ENCODE assay signal across 13 cellular contexts in the genomic region with DNA sequence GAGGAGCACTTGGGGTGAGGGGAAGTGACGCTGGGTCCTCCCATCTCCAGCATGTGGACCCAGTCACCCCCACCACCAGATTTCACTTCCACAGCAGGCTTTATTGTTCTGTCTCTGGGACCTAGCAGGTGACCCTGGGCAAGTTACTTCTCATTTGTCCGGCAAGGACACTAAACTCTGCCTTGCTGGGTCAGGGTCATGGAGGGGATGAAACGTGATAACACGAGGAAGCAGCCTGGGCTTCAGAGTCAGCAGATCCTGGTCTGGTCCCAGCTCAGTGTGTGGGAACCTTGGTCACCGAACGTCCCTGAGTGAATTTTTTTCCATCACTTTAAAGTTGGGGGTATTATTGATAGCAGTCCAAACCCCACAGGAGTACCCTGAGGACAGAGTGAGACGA. TPM values are rescaled to one million over a fixed set of nuclear protein-coding genes. Genes with fewer than 3 reads are reported as not detected.
DNase-seq lines count a peak whose midpoint lies in the region; TF ChIP-seq lines count a peak whose summit lies in the region.
"Had no signal": no experiment of that assay in that cellular context is flagged by ENCODE, and none has a peak within 500 bp of the region (broad histone marks: within the 10 kb centered on the region; RNA-seq: fewer than 3 reads in every experiment).

No MANE protein-coding gene starts in this region.

- H3K4me1 ChIP-seq in BLaER1 treated with 17β-estradiol and CSF1 and Interleukin-3, amounts not matched to agents 10 nM and 100 nM: peaks cover 37 to 45% (median 41%) of the 10 kb centered on the region in 10 experiments
- peaks cover 48% of the 10 kb centered on the region for H3K4me1 ChIP-seq in HUES6 (ENCODE audit: control insufficient read depth, insufficient read depth, low read length)

- DNase-seq in coronary artery (ENCODE audit: low spot score) (no peak), DMS79 treated with DMSO at 0.1 percent for 48 hours (lab: John Stamatoyannopoulos, UW) (no peak), GM13977 (ENCODE audit: low spot score) (no peak), HK-2 (ENCODE audit: unreplicated experiment) (no peak)
- DNase-seq in activated T-helper 2 cell treated with anti-CD3 and anti-CD28 coated beads, Interferon-gamma antibody, Interleukin-2, Interleukin-4, amounts not matched to agents 10 μg/mL and 5 μg/mL and 100 μg/mL, durations not matched to agents 14 hours and 24 hours and 36 hours (ENCODE audit: low spot score): no peak
- DNase-seq: activated CD8-positive, alpha-beta memory T cell treated with anti-CD3 and anti-CD28 coated beads, Interleukin-2, amount 50 U/mL, for 48 hours; cerebellar nuclear complex; DMS153; left lung; NCI-H1694 had no signal

- H3K9ac ChIP-seq in BLaER1 treated with 17β-estradiol and CSF1 and Interleukin-3, amounts not matched to agents 10 nM and 100 nM: peak overlapping the region in 7 of 11 experiments; percentile 9 to 97 (median 44); a peak in 7 of 22 replicates
- H3K9ac ChIP-seq in HUES6 (ENCODE audit: low read length): peak overlapping the region; percentile 75

- H3K27me3 ChIP-seq in BLaER1 treated with 17β-estradiol and CSF1 and Interleukin-3, amounts not matched to agents 10 nM and 100 nM: peaks cover 0 to 13% (median 0%) of the 10 kb centered on the region in 11 experiments; a peak in 1 of 22 replicates
- H3K27me3 ChIP-seq in HUES6 (ENCODE audit: control insufficient read depth, insufficient read depth, low read length): no peaks in the 10 kb centered on the region
- H3K27me3 ChIP-seq: left lung had no signal

- peak overlapping the region in 2 of 3 experiments; percentile 82 to 93 for H3K27ac Mint-ChIP-seq in nephron
- no peak overlapping the region for H3K27ac Mint-ChIP-seq in activated T-helper 2 cell treated with anti-CD3 and anti-CD28 coated beads, Interferon-gamma antibody, Interleukin-2, Interleukin-4, amounts not matched to agents 10 μg/mL and 5 μg/mL and 100 μg/mL, durations not matched to agents 14 hours and 24 hours and 36 hours

- peaks cover 70% of the 10 kb centered on the region for H3K36me3 Mint-ChIP-seq in nephron (ENCODE audit: low read depth)
- H3K36me3 Mint-ChIP-seq in activated T-helper 2 cell treated with anti-CD3 and anti-CD28 coated beads, Interferon-gamma antibody, Interleukin-2, Interleukin-4, amounts not matched to agents 10 μg/mL and 5 μg/mL and 100 μg/mL, durations not matched to agents 14 hours and 24 hours and 36 hours (ENCODE audit: low read depth): peaks cover 73% of the 10 kb centered on the region

- H3K4me1 Mint-ChIP-seq in nephron: peaks cover 61% of the 10 kb centered on the region
- peaks cover 31% of the 10 kb centered on the region for H3K4me1 Mint-ChIP-seq in activated T-helper 2 cell treated with anti-CD3 and anti-CD28 coated beads, Interferon-gamma antibody, Interleukin-2, Interleukin-4, amounts not matched to agents 10 μg/mL and 5 μg/mL and 100 μg/mL, durations not matched to agents 14 hours and 24 hours and 36 hours (ENCODE audit: low read depth)

- in situ Hi-C loops in GM13977 (cut with MboI; ENCODE audit: low pct_unique_long_range_greater_than_20kb, low sequenced_read_pairs, unreplicated experiment): loop anchor here (25.0 kb wide), 1 partner anchor 315 kb away; no protein-coding TSS in a partner anchor

- no peak overlapping the region for H3K4me3 ChIP-seq in BLaER1 treated with 17β-estradiol and CSF1 and Interleukin-3, amounts not matched to agents 10 nM and 100 nM
- H3K4me3 ChIP-seq in HUES6 (ENCODE audit: low read depth, low read length) (peak overlapping the region; percentile 40), coronary artery (peak overlapping the region; percentile 42)
- H3K4me3 ChIP-seq: left lung had no signal

- no peak overlapping the region for H3K27ac ChIP-seq in BLaER1 treated with 17β-estradiol and CSF1 and Interleukin-3, amounts not matched to agents 10 nM and 100 nM
- H3K27ac ChIP-seq in HUES6 (ENCODE audit: low read depth, low read length) (peak overlapping the region; percentile 60; the same call in 1 of the 2 replicates), coronary artery (peak overlapping the region in 1 of 2 donors; percentile 7)
- H3K27ac ChIP-seq: left lung had no signal

- H3K9me3 ChIP-seq in BLaER1 treated with 17β-estradiol and CSF1 and Interleukin-3, amounts not matched to agents 10 nM and 100 nM (replicated peaks in 1 of 11): no peaks in the 10 kb centered on the region
- H3K9me3 ChIP-seq in HUES6 (ENCODE audit: control insufficient read depth, insufficient read depth, low read depth, low read length): no peaks in the 10 kb centered on the region
- H3K9me3 ChIP-seq: left lung had no signal

- no peaks in the 10 kb centered on the region for H3K9me3 Mint-ChIP-seq in nephron
- no peaks in the 10 kb centered on the region for H3K9me3 Mint-ChIP-seq in activated T-helper 2 cell treated with anti-CD3 and anti-CD28 coated beads, Interferon-gamma antibody, Interleukin-2, Interleukin-4, amounts not matched to agents 10 μg/mL and 5 μg/mL and 100 μg/mL, durations not matched to agents 14 hours and 24 hours and 36 hours

- H3K4me2 ChIP-seq in BLaER1 treated with 17β-estradiol and CSF1 and Interleukin-3, amounts not matched to agents 10 nM and 100 nM: peak overlapping the region in 10 of 11 experiments; percentile 93 to 99 (median 98); a peak in 12 of 22 replicates

- H3K36me3 ChIP-seq in BLaER1 treated with 17β-estradiol and CSF1 and Interleukin-3, amounts not matched to agents 10 nM and 100 nM: peaks cover 57 to 74% (median 63%) of the 10 kb centered on the region in 11 experiments
- H3K36me3 ChIP-seq in HUES6 (ENCODE audit: control insufficient read depth, insufficient read depth, low read length): peaks cover 73% of the 10 kb centered on the region

- no peaks in the 10 kb centered on the region for H3K27me3 Mint-ChIP-seq in nephron (ENCODE audit: low read depth)
- no peaks in the 10 kb centered on the region for H3K27me3 Mint-ChIP-seq in activated T-helper 2 cell treated with anti-CD3 and anti-CD28 coated beads, Interferon-gamma antibody, Interleukin-2, Interleukin-4, amounts not matched to agents 10 μg/mL and 5 μg/mL and 100 μg/mL, durations not matched to agents 14 hours and 24 hours and 36 hours (ENCODE audit: low read depth)

- no peak for TF ChIP-seq CTCF in coronary artery (IDR thresholded peaks at IDR 0.05)
- no peak for TF ChIP-seq CTCF in nephron (IDR thresholded peaks at IDR 0.05; ENCODE audit: unreplicated experiment in 3 of 3)
- TF ChIP-seq CTCF in GM13977 (IDR thresholded peaks at IDR 0.05; ENCODE audit: extremely low read depth, insufficient read depth, missing control alignments): no peak

- peaks cover 69 to 87% (median 82%) of the 10 kb centered on the region in 11 experiments for H4K20me1 ChIP-seq in BLaER1 treated with 17β-estradiol and CSF1 and Interleukin-3, amounts not matched to agents 10 nM and 100 nM

- peak overlapping the region; percentile 98 to 99 (median 99) for H3K4me3 Mint-ChIP-seq in nephron
- no peak overlapping the region for H3K4me3 Mint-ChIP-seq in activated T-helper 2 cell treated with anti-CD3 and anti-CD28 coated beads, Interferon-gamma antibody, Interleukin-2, Interleukin-4, amounts not matched to agents 10 μg/mL and 5 μg/mL and 100 μg/mL, durations not matched to agents 14 hours and 24 hours and 36 hours (ENCODE audit: low read depth)

- intact Hi-C loops in activated T-helper 2 cell treated with anti-CD3 and anti-CD28 coated beads, Interferon-gamma antibody, Interleukin-2, Interleukin-4, amounts not matched to agents 10 μg/mL and 5 μg/mL and 100 μg/mL, durations not matched to agents 14 hours and 24 hours and 36 hours (cut with micrococcal nuclease): loop anchor here (10.0 kb wide), 1 partner anchor 117 kb away; no protein-coding TSS in a partner anchor

RNA-seq across cellular contexts. Expression of a gene that starts 3.9 kb away (rescaled TPM):
- 242 and 250 TPM in 2 replicates for total RNA-seq in activated T-helper 2 cell treated with anti-CD3 and anti-CD28 coated beads, Interferon-gamma antibody, Interleukin-2, Interleukin-4, amounts not matched to agents 10 μg/mL and 5 μg/mL and 100 μg/mL, durations not matched to agents 14 hours and 24 hours and 36 hours

RNA-seq across cellular contexts. Expression of a gene that starts 21.0 kb away (rescaled TPM):
- total RNA-seq in activated T-helper 2 cell treated with anti-CD3 and anti-CD28 coated beads, Interferon-gamma antibody, Interleukin-2, Interleukin-4, amounts not matched to agents 10 μg/mL and 5 μg/mL and 100 μg/mL, durations not matched to agents 14 hours and 24 hours and 36 hours: 71.2 and 80.6 TPM in 2 replicates

RNA-seq across cellular contexts. Expression of a gene that starts 35.3 kb away (rescaled TPM):
- total RNA-seq in activated T-helper 2 cell treated with anti-CD3 and anti-CD28 coated beads, Interferon-gamma antibody, Interleukin-2, Interleukin-4, amounts not matched to agents 10 μg/mL and 5 μg/mL and 100 μg/mL, durations not matched to agents 14 hours and 24 hours and 36 hours: 37.2 and 39.5 TPM in 2 replicates

RNA-seq across cellular contexts. Expression of a gene that starts 52.5 kb away (rescaled TPM):
- total RNA-seq in activated T-helper 2 cell treated with anti-CD3 and anti-CD28 coated beads, Interferon-gamma antibody, Interleukin-2, Interleukin-4, amounts not matched to agents 10 μg/mL and 5 μg/mL and 100 μg/mL, durations not matched to agents 14 hours and 24 hours and 36 hours: 65.7 and 69.2 TPM in 2 replicates

RNA-seq across cellular contexts. Expression of a gene that starts 53.0 kb away (rescaled TPM):
- 91.7 and 98.8 TPM in 2 replicates for total RNA-seq in activated T-helper 2 cell treated with anti-CD3 and anti-CD28 coated beads, Interferon-gamma antibody, Interleukin-2, Interleukin-4, amounts not matched to agents 10 μg/mL and 5 μg/mL and 100 μg/mL, durations not matched to agents 14 hours and 24 hours and 36 hours

Comparison
In these comparisons a context has a peak if more than half of its experiments do, and no peak if none do; other contexts are left out.
1. H3K4me3 ChIP-seq: peak in HUES6 (single experiment) and coronary artery (single experiment); none in BLaER1 treated with 17β-estradiol and CSF1 and Interleukin-3, amounts not matched to agents 10 nM and 100 nM (0 of 10).